Comparison of ENCODE assay signal across 7 cellular contexts in the genomic region with DNA sequence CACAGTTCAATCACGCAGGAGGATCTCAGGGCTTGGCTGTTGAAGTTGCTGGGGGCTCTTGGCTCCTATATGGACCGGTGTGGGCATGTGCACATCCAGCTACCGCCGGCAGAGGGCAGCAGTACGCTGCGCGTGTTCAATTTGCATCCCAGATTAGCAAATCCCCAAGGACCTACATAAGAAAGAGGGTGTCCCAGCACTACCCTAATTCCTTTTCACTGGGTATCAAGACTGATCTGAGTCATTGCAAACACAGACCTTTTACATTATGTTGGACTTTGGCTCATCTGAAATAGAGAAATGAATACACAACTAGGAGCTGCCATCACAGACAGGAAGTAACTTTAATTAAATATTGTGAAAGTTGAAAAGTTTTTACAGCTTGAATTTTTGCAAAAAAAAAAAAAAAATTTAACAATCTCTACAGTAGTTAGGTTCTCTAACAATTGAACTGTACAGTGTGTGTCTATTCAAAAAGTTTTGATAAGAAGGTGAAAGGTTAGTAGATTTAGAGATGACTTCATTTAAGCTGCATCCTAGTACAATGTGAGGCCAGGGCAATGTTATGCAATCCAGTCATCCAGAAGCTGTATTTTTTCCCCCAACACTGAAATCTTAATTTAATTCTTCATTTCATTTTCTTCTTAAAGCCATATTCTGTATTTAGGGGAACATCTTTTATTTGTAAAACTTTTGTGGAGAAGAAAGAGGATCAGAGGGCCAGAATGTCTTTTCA.
DNase-seq lines count a peak whose midpoint lies in the region; ATAC-seq and TF ChIP-seq lines count a peak whose summit lies in the region.

No MANE protein-coding gene starts in this region.

- H3K9me3 ChIP-seq in ascending aorta (no peaks in the 10 kb centered on the region), smooth muscle cell (replicated peaks; ENCODE audit: low read depth) (no peaks in the 10 kb centered on the region)

- H3F3A ChIP-seq in smooth muscle cell (ENCODE audit: low read depth): peaks cover 3% of the 10 kb centered on the region

- H3K4me3 ChIP-seq in ascending aorta (no peak overlapping the region), smooth muscle cell (no peak overlapping the region)

- peak; percentile 72 for DNase-seq in GM13976 (ENCODE audit: low spot score)
- DNase-seq in NCI-H1092 (lab: John Stamatoyannopoulos, UW): peak; percentile 39
- peak; percentile 17 for DNase-seq in T-helper 22 cell (ENCODE audit: low read depth)
- peak in 1 of 2 donors; percentile 87 for DNase-seq in ascending aorta (ENCODE audit: low spot score in 2 of 2)
- peak; percentile 49 to 53 for DNase-seq in hippocampal formation (lab: John Stamatoyannopoulos, UW)
- DNase-seq in smooth muscle cell (lab: John Stamatoyannopoulos, UW; ENCODE audit: unreplicated experiment): peak; percentile 33

- H4K20me1 ChIP-seq in smooth muscle cell (ENCODE audit: low read depth): no peaks in the 10 kb centered on the region

- TF ChIP-seq CTCF in GM13976 (IDR thresholded peaks at IDR 0.05; ENCODE audit: borderline replicate concordance, control extremely low read depth, extremely low read depth, insufficient read depth, missing control alignments) (peak; percentile 92), ascending aorta (IDR thresholded peaks at IDR 0.05) (peak; percentile 94 to 98 (median 96)), smooth muscle cell (IDR thresholded peaks at IDR 0.05; ENCODE audit: borderline replicate concordance, insufficient read depth, poor library complexity, severe bottlenecking) (peak; percentile 98)

- no peaks in the 10 kb centered on the region for H3K36me3 ChIP-seq in ascending aorta
- no peaks in the 10 kb centered on the region for H3K36me3 ChIP-seq in smooth muscle cell (ENCODE audit: low read depth)

- no peaks in the 10 kb centered on the region for H3K79me2 ChIP-seq in smooth muscle cell (ENCODE audit: low read depth)

- no peak overlapping the region for H2AFZ ChIP-seq in smooth muscle cell (ENCODE audit: low read depth)

- peaks cover under 1 to 48% of the 10 kb centered on the region in 2 donors for H3K4me1 ChIP-seq in ascending aorta
- H3K4me1 ChIP-seq in smooth muscle cell (ENCODE audit: low read depth): peaks cover 32% of the 10 kb centered on the region

- WGBS in smooth muscle cell (ENCODE audit: low lambda C conversion rate): 2% methylated on average over 7 of the region's 7 CpGs

- H3K27me3 ChIP-seq in ascending aorta (no peaks in the 10 kb centered on the region), smooth muscle cell (ENCODE audit: low read depth) (peaks cover 18% of the 10 kb centered on the region)

- peak; percentile 87 for ATAC-seq in HG02588 (IDR thresholded peaks at IDR 0.05; ENCODE audit: unreplicated experiment)

- in situ Hi-C loops in GM13976 (cut with MboI; ENCODE audit: low sequenced_read_pairs, unreplicated experiment): no loop called here

- no peak overlapping the region for H3K4me2 ChIP-seq in smooth muscle cell

- no peak overlapping the region for H3K9ac ChIP-seq in smooth muscle cell (ENCODE audit: low read depth)

- intact Hi-C loops in ascending aorta (cut with DNase I): loop anchor here (1.0 to 10.0 kb wide), 6 partner anchors 109 to 521 kb away; no protein-coding TSS in a partner anchor

- H3K27ac ChIP-seq in ascending aorta (peak overlapping the region; percentile 15 to 24), smooth muscle cell (ENCODE audit: low read depth) (no peak overlapping the region)
